Comparison of ENCODE assay signal across 19 cellular contexts in genomic region chr3:145889730-145890129, GRCh38.
DNase-seq lines count a peak whose midpoint lies in the region; ATAC-seq, FAIRE-seq and TF ChIP-seq lines count a peak whose summit lies in the region.
"Had no signal": no experiment of that assay in that cellular context is flagged by ENCODE, and none has a peak within 500 bp of the region (broad histone marks: within the 10 kb centered on the region; RNA-seq: fewer than 3 reads in every experiment).

No MANE protein-coding gene starts in this region.

- FAIRE-seq in small intestine (lab: Jason Lieb, UNC): no peak
- FAIRE-seq: GM12891, HepG2 had no signal

- H3K4me3 ChIP-seq in OCI-LY3 (ENCODE audit: low read length) (no peak overlapping the region), neural progenitor cell (no peak overlapping the region), small intestine (ENCODE audit: low read depth in 1 of 2, low read length in 2 of 2) (no peak overlapping the region)
- H3K4me3 ChIP-seq: MG63 had no signal

- no peak overlapping the region for H3K9ac ChIP-seq in OCI-LY3 (ENCODE audit: low read length)
- H3K9ac ChIP-seq in neural progenitor cell: no peak overlapping the region

- H3K79me2 ChIP-seq in OCI-LY3 (ENCODE audit: low read length): no peaks in the 10 kb centered on the region
- H3K79me2 ChIP-seq in neural progenitor cell (ENCODE audit: low read depth): no peaks in the 10 kb centered on the region

- peaks cover 12% of the 10 kb centered on the region for H3K4me1 Mint-ChIP-seq in neural progenitor cell
- no peaks in the 10 kb centered on the region for H3K4me1 Mint-ChIP-seq in activated T-cell treated with anti-CD3 and anti-CD28 coated beads, Interleukin-2, amount 50 U/mL, for 4 hours (ENCODE audit: low read depth)
- H3K4me1 Mint-ChIP-seq: CD4-positive, CD25-positive, alpha-beta regulatory T cell; T-helper 17 cell had no signal

- H4K20me1 ChIP-seq in OCI-LY3 (ENCODE audit: insufficient read depth, low read length) (no peaks in the 10 kb centered on the region), neural progenitor cell (ENCODE audit: low read depth) (no peaks in the 10 kb centered on the region)

- no peaks in the 10 kb centered on the region for H3K9me3 ChIP-seq in OCI-LY3 (ENCODE audit: insufficient read depth, low read length)
- no peaks in the 10 kb centered on the region for H3K9me3 ChIP-seq in neural progenitor cell (ENCODE audit: low read depth)
- no peaks in the 10 kb centered on the region for H3K9me3 ChIP-seq in small intestine (ENCODE audit: control insufficient read depth, low read depth)
- H3K9me3 ChIP-seq: MG63 had no signal

- no peaks in the 10 kb centered on the region for H3K36me3 Mint-ChIP-seq in neural progenitor cell
- H3K36me3 Mint-ChIP-seq in activated T-cell treated with anti-CD3 and anti-CD28 coated beads, Interleukin-2, amount 50 U/mL, for 4 hours (ENCODE audit: insufficient read depth): no peaks in the 10 kb centered on the region
- H3K36me3 Mint-ChIP-seq: CD4-positive, CD25-positive, alpha-beta regulatory T cell had no signal

- ATAC-seq in GM18861 (IDR thresholded peaks at IDR 0.05; ENCODE audit: unreplicated experiment): peak; percentile 45
- peak; percentile 62 for ATAC-seq in HG02885 (IDR thresholded peaks at IDR 0.05; ENCODE audit: poor library complexity, unreplicated experiment)
- ATAC-seq in activated T-cell treated with anti-CD3 and anti-CD28 coated beads, Interleukin-2, amount 50 U/mL, for 4 hours: no peak
- ATAC-seq: HepG2, T-helper 17 cell had no signal

- 51 to 66% (median 63%) methylated on average over 2 of the region's 2 CpGs for WGBS in small intestine, 3 donors

- in situ Hi-C loops in GM13976 (cut with MboI; ENCODE audit: low sequenced_read_pairs, unreplicated experiment): no loop called here

- no peaks in the 10 kb centered on the region for H3K27me3 ChIP-seq in OCI-LY3 (ENCODE audit: low read depth, low read length)
- H3K27me3 ChIP-seq in neural progenitor cell: no peaks in the 10 kb centered on the region
- no peaks in the 10 kb centered on the region for H3K27me3 ChIP-seq in small intestine (ENCODE audit: control insufficient read depth in 2 of 2, insufficient read depth in 2 of 2, low read length in 2 of 2)
- H3K27me3 ChIP-seq: MG63 had no signal

- H3K27ac ChIP-seq in OCI-LY3 (ENCODE audit: low read length): peak overlapping the region; percentile 12; the same call in 1 of the 2 replicates
- H3K27ac ChIP-seq in neural progenitor cell: no peak overlapping the region
- no peak overlapping the region for H3K27ac ChIP-seq in small intestine (ENCODE audit: low read depth in 1 of 2, low read length in 1 of 2)

- H3K36me3 ChIP-seq in OCI-LY3 (replicated peaks; ENCODE audit: low read depth, low read length): no peaks in the 10 kb centered on the region
- no peaks in the 10 kb centered on the region for H3K36me3 ChIP-seq in neural progenitor cell
- H3K36me3 ChIP-seq in small intestine (ENCODE audit: control insufficient read depth in 2 of 2, insufficient read depth in 2 of 2, low read length in 2 of 2): no peaks in the 10 kb centered on the region
- H3K36me3 ChIP-seq: MG63 had no signal

- no peak overlapping the region for H3K4me3 Mint-ChIP-seq in neural progenitor cell
- no peak overlapping the region for H3K4me3 Mint-ChIP-seq in activated T-cell treated with anti-CD3 and anti-CD28 coated beads, Interleukin-2, amount 50 U/mL, for 4 hours
- H3K4me3 Mint-ChIP-seq: CD4-positive, CD25-positive, alpha-beta regulatory T cell; HFFc6; T-helper 17 cell had no signal

- DNase-seq in neural progenitor cell (ENCODE audit: low spot score) (peak; percentile 21), GM13976 (ENCODE audit: low spot score) (no peak), HuH-7.5 (ENCODE audit: low spot score) (no peak), small intestine (no peak)
- no peak for DNase-seq in activated T-cell treated with anti-CD3 and anti-CD28 coated beads, Interleukin-2, amount 50 U/mL, for 4 hours
- DNase-seq: CD4-positive, CD25-positive, alpha-beta regulatory T cell; GOT3; HFFc6; MG63; NCI-H1092 treated with DMSO at 0.1 percent for 48 hours; NCI-H1694 treated with DMSO at 0.1 percent for 48 hours; NCI-H510A treated with DMSO at 0.1 percent for 48 hours; SIG-M5; T-helper 17 cell had no signal

- H3K9me3 Mint-ChIP-seq in neural progenitor cell: no peaks in the 10 kb centered on the region
- H3K9me3 Mint-ChIP-seq in activated T-cell treated with anti-CD3 and anti-CD28 coated beads, Interleukin-2, amount 50 U/mL, for 4 hours: peaks cover 12% of the 10 kb centered on the region
- H3K9me3 Mint-ChIP-seq: HFFc6 had no signal

- TF ChIP-seq CTCF in OCI-LY3 (IDR thresholded peaks at IDR 0.05; ENCODE audit: low read depth, low read length) (no peak), neural progenitor cell (IDR thresholded peaks at IDR 0.05) (no peak), GM13976 (IDR thresholded peaks at IDR 0.05; ENCODE audit: borderline replicate concordance, control extremely low read depth, extremely low read depth, insufficient read depth, missing control alignments) (no peak)

- H3K27ac Mint-ChIP-seq in neural progenitor cell: no peak overlapping the region
- H3K27ac Mint-ChIP-seq: CD4-positive, CD25-positive, alpha-beta regulatory T cell; HFFc6; T-helper 17 cell had no signal

- no peaks in the 10 kb centered on the region for H3F3A ChIP-seq in neural progenitor cell (ENCODE audit: low read depth)

- H3K27me3 Mint-ChIP-seq in neural progenitor cell (ENCODE audit: insufficient read depth, low read depth): no peaks in the 10 kb centered on the region
- H3K27me3 Mint-ChIP-seq in activated T-cell treated with anti-CD3 and anti-CD28 coated beads, Interleukin-2, amount 50 U/mL, for 4 hours (ENCODE audit: low read depth): no peaks in the 10 kb centered on the region
- H3K27me3 Mint-ChIP-seq: CD4-positive, CD25-positive, alpha-beta regulatory T cell; T-helper 17 cell had no signal

- H3K4me1 ChIP-seq in OCI-LY3 (ENCODE audit: low read length) (peaks cover 28% of the 10 kb centered on the region), neural progenitor cell (peaks cover 13% of the 10 kb centered on the region), small intestine (ENCODE audit: control insufficient read depth in 2 of 2, insufficient read depth in 1 of 2, low read depth in 1 of 2, low read length in 1 of 2) (no peaks in the 10 kb centered on the region)

- peak overlapping the region; percentile 36 for H3K4me2 ChIP-seq in OCI-LY3 (ENCODE audit: low read length)
- H3K4me2 ChIP-seq in neural progenitor cell: no peak overlapping the region

- H2AFZ ChIP-seq in OCI-LY3 (ENCODE audit: low read depth, low read length) (peak overlapping the region; percentile 96), neural progenitor cell (replicated peaks) (no peak overlapping the region)

Comparison
In these comparisons a context has a peak if more than half of its experiments do, and no peak if none do; other contexts are left out.
1. ATAC-seq: peak in GM18861 (single experiment) and HG02885 (single experiment); none in activated T-cell treated with anti-CD3 and anti-CD28 coated beads, Interleukin-2, amount 50 U/mL, for 4 hours (0 of 2).